Comparison of ENCODE assay signal across 1 cellular context in the genomic region with DNA sequence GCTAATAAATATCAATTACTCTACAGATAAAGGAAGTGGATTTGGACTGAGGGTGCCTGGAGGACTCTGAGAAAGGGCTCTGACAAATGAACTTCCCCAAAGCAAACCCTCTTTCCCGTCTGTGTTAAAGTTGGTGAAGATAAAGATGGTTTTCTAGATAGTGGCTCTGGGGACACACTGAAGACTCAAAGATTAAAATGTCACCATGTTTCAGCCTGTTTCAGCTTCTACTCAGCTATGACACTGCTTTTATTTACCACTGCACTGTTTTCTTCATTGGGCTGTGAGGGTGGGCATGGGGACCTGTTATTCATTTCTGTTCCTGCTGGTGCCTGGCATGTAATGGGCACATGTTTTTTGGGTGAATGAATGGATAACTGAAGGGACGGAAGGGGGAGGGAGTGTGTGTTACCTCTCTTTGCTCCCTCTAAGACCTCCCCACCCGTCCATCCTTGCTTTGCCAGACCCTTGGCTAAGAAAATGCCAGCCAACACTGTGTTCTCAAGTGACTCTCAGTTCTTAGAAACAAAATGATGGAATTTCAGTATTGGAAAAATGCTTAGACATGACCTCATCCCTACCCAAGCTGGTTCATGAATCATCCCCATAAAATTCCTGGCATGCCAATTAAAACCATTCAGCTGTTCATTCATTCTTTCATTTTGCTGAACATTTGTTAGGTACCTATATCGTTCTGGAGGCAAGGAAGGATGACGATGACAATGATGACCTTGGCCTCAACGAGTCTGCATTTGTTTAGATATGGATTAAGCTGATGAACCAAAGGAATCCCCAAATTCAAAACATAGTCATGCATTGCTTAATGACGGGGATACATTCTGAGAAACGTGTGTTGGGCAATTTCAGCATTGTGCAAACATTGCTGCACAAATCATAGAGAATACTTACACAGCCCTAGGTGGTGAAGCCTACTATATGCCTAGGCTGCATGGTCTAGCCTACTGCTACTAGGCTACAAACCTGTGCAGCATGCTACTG.
TF ChIP-seq lines count a peak whose summit lies in the region.

No MANE protein-coding gene starts in this region.

TF ChIP-seq in HEK293, 187 proteins besides CTCF, POLR2A, EP300 and RAD21 (continued from another document):
- TF ChIP-seq, protein P1, sequence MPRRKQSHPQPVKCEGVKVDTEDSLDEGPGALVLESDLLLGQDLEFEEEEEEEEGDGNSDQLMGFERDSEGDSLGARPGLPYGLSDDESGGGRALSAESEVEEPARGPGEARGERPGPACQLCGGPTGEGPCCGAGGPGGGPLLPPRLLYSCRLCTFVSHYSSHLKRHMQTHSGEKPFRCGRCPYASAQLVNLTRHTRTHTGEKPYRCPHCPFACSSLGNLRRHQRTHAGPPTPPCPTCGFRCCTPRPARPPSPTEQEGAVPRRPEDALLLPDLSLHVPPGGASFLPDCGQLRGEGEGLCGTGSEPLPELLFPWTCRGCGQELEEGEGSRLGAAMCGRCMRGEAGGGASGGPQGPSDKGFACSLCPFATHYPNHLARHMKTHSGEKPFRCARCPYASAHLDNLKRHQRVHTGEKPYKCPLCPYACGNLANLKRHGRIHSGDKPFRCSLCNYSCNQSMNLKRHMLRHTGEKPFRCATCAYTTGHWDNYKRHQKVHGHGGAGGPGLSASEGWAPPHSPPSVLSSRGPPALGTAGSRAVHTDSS (tag by site-specific recombination; IDR thresholded peaks at IDR 0.05): peak; percentile 58
- TF ChIP-seq ZNF324 (tag by site-specific recombination; IDR thresholded peaks at IDR 0.05): 0 out of 2 replicates have a peak, but pooled peaks have one; percentile 60
- TF ChIP-seq ZNF629 (tag by site-specific recombination; IDR thresholded peaks at IDR 0.05): peak; percentile 87
- peak; percentile 83 for TF ChIP-seq ZEB2 (tag by site-specific recombination; IDR thresholded peaks at IDR 0.05)
- no peak for TF ChIP-seq ZNF426 (tag by site-specific recombination; IDR thresholded peaks at IDR 0.05)
- no peak for TF ChIP-seq ZNF274 (IDR thresholded peaks at IDR 0.05; ENCODE audit: low read length)
- TF ChIP-seq ZNF274 (tag by site-specific recombination; IDR thresholded peaks at IDR 0.05; ENCODE audit: borderline replicate concordance): no peak
- 0 out of 2 replicates have a peak, but pooled peaks have one; percentile 35 for TF ChIP-seq ZFP69B (tag by site-specific recombination; IDR thresholded peaks at IDR 0.05)
- no peak for TF ChIP-seq ZNF571 (tag by site-specific recombination; IDR thresholded peaks at IDR 0.05)
- TF ChIP-seq, protein P2, sequence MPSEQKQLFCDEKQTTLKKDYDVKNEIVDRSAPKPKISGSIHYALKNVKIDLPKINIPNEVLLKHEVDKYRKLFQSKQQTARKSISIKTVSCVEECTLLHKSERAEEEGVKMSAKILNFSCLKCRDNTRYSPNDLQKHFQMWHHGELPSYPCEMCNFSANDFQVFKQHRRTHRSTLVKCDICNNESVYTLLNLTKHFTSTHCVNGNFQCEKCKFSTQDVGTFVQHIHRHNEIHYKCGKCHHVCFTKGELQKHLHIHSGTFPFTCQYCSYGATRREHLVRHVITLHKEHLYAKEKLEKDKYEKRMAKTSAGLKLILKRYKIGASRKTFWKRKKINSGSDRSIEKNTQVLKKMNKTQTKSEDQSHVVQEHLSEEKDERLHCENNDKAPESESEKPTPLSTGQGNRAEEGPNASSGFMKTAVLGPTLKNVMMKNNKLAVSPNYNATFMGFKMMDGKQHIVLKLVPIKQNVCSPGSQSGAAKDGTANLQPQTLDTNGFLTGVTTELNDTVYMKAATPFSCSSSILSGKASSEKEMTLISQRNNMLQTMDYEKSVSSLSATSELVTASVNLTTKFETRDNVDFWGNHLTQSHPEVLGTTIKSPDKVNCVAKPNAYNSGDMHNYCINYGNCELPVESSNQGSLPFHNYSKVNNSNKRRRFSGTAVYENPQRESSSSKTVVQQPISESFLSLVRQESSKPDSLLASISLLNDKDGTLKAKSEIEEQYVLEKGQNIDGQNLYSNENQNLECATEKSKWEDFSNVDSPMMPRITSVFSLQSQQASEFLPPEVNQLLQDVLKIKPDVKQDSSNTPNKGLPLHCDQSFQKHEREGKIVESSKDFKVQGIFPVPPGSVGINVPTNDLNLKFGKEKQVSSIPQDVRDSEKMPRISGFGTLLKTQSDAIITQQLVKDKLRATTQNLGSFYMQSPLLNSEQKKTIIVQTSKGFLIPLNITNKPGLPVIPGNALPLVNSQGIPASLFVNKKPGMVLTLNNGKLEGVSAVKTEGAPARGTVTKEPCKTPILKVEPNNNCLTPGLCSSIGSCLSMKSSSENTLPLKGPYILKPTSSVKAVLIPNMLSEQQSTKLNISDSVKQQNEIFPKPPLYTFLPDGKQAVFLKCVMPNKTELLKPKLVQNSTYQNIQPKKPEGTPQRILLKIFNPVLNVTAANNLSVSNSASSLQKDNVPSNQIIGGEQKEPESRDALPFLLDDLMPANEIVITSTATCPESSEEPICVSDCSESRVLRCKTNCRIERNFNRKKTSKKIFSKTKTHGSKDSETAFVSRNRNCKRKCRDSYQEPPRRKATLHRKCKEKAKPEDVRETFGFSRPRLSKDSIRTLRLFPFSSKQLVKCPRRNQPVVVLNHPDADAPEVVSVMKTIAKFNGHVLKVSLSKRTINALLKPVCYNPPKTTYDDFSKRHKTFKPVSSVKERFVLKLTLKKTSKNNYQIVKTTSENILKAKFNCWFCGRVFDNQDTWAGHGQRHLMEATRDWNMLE (tag by site-specific recombination; conservative IDR thresholded peaks at IDR 0.05; ENCODE audit: low read depth): 0 out of 2 replicates have a peak, but pooled peaks have one; percentile 30
- TF ChIP-seq BCL11A (tag by site-specific recombination; IDR thresholded peaks at IDR 0.05; ENCODE audit: low read depth): 0 out of 2 replicates have a peak, but pooled peaks have one; percentile 31
- no peak for TF ChIP-seq ZNF133 (tag by site-specific recombination; IDR thresholded peaks at IDR 0.05)
- TF ChIP-seq, protein P3, sequence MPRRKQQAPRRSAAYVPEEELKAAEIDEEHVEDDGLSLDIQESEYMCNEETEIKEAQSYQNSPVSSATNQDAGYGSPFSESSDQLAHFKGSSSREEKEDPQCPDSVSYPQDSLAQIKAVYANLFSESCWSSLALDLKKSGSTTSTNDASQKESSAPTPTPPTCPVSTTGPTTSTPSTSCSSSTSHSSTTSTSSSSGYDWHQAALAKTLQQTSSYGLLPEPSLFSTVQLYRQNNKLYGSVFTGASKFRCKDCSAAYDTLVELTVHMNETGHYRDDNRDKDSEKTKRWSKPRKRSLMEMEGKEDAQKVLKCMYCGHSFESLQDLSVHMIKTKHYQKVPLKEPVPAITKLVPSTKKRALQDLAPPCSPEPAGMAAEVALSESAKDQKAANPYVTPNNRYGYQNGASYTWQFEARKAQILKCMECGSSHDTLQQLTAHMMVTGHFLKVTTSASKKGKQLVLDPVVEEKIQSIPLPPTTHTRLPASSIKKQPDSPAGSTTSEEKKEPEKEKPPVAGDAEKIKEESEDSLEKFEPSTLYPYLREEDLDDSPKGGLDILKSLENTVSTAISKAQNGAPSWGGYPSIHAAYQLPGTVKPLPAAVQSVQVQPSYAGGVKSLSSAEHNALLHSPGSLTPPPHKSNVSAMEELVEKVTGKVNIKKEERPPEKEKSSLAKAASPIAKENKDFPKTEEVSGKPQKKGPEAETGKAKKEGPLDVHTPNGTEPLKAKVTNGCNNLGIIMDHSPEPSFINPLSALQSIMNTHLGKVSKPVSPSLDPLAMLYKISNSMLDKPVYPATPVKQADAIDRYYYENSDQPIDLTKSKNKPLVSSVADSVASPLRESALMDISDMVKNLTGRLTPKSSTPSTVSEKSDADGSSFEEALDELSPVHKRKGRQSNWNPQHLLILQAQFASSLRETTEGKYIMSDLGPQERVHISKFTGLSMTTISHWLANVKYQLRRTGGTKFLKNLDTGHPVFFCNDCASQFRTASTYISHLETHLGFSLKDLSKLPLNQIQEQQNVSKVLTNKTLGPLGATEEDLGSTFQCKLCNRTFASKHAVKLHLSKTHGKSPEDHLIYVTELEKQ (tag by site-specific recombination; IDR thresholded peaks at IDR 0.05; ENCODE audit: borderline replicate concordance): peak; percentile 13; the same call in 1 of the 2 replicates
- TF ChIP-seq SP3 (tag by site-specific recombination; IDR thresholded peaks at IDR 0.05): peak; percentile 28; the same call in 1 of the 2 replicates
- TF ChIP-seq, protein P4, sequence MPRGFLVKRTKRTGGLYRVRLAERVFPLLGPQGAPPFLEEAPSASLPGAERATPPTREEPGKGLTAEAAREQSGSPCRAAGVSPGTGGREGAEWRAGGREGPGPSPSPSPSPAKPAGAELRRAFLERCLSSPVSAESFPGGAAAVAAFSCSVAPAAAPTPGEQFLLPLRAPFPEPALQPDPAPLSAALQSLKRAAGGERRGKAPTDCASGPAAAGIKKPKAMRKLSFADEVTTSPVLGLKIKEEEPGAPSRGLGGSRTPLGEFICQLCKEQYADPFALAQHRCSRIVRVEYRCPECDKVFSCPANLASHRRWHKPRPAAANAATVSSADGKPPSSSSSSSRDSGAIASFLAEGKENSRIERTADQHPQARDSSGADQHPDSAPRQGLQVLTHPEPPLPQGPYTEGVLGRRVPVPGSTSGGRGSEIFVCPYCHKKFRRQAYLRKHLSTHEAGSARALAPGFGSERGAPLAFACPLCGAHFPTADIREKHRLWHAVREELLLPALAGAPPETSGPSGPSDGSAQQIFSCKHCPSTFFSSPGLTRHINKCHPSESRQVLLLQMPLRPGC (tag by site-specific recombination; IDR thresholded peaks at IDR 0.05): peak; percentile 84
- TF ChIP-seq HOXD13 (CRISPR knock-in tag; IDR thresholded peaks at IDR 0.05; ENCODE audit: borderline replicate concordance): peak; percentile 36; the same call in 1 of the 2 replicates
- TF ChIP-seq KLF10 (tag by site-specific recombination; IDR thresholded peaks at IDR 0.05): peak; percentile 33; the same call in 1 of the 2 replicates
- TF ChIP-seq, protein P5, sequence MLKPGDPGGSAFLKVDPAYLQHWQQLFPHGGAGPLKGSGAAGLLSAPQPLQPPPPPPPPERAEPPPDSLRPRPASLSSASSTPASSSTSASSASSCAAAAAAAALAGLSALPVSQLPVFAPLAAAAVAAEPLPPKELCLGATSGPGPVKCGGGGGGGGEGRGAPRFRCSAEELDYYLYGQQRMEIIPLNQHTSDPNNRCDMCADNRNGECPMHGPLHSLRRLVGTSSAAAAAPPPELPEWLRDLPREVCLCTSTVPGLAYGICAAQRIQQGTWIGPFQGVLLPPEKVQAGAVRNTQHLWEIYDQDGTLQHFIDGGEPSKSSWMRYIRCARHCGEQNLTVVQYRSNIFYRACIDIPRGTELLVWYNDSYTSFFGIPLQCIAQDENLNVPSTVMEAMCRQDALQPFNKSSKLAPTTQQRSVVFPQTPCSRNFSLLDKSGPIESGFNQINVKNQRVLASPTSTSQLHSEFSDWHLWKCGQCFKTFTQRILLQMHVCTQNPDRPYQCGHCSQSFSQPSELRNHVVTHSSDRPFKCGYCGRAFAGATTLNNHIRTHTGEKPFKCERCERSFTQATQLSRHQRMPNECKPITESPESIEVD (tag by site-specific recombination; IDR thresholded peaks at IDR 0.05): 0 out of 2 replicates have a peak, but pooled peaks have one; percentile 12
- TF ChIP-seq ZNF768 (tag by site-specific recombination; IDR thresholded peaks at IDR 0.05): no peak
- TF ChIP-seq ZBTB21 (tag by site-specific recombination; IDR thresholded peaks at IDR 0.05): peak; percentile 63
- TF ChIP-seq, protein P6, sequence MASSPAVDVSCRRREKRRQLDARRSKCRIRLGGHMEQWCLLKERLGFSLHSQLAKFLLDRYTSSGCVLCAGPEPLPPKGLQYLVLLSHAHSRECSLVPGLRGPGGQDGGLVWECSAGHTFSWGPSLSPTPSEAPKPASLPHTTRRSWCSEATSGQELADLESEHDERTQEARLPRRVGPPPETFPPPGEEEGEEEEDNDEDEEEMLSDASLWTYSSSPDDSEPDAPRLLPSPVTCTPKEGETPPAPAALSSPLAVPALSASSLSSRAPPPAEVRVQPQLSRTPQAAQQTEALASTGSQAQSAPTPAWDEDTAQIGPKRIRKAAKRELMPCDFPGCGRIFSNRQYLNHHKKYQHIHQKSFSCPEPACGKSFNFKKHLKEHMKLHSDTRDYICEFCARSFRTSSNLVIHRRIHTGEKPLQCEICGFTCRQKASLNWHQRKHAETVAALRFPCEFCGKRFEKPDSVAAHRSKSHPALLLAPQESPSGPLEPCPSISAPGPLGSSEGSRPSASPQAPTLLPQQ (tag by site-specific recombination; IDR thresholded peaks at IDR 0.05): peak; percentile 37; the same call in 1 of the 2 replicates
- TF ChIP-seq MZF1 (tag by site-specific recombination; IDR thresholded peaks at IDR 0.05; ENCODE audit: borderline replicate concordance): peak; percentile 47; the same call in 1 of the 2 replicates
